In genomic region chr1:162548170-162548569, GRCh38 we compare ENCODE assay signal across 13 cellular contexts. TPM values are rescaled to one million over a fixed set of nuclear protein-coding genes. Genes with fewer than 3 reads are reported as not detected.
A peak's percentile ranks its signal among the peaks of the same experiment; 100 is the strongest.
DNase-seq lines count a peak whose midpoint lies in the region; ATAC-seq and TF ChIP-seq lines count a peak whose summit lies in the region.
"Had no signal": no experiment of that assay in that cellular context is flagged by ENCODE, and none has a peak within 500 bp of the region (broad histone marks: within the 10 kb centered on the region; RNA-seq: fewer than 3 reads in every experiment).

No MANE protein-coding gene starts in this region.

- DNase-seq in BJ (ENCODE audit: low read depth) = peak; percentile 84
- peak; percentile 57 for DNase-seq in fibroblast of villous mesenchyme (ENCODE audit: low read depth)
- no peak for DNase-seq in osteocyte (ENCODE audit: extremely low spot score, unreplicated experiment)
- no peak for DNase-seq in stimulated activated CD8-positive, alpha-beta memory T cell treated with anti-CD3 and anti-CD28 coated beads, Interleukin-4, amount 100 ng/mL, for 48 hours
- DNase-seq in occipital lobe (lab: John Stamatoyannopoulos, UW) = no peak
- DNase-seq: amniotic stem cell, lower lobe of right lung, MV-4-11, NCI-H510A, SW 1271 had no signal

- H3K27ac Mint-ChIP-seq in osteocyte (ENCODE audit: unreplicated experiment) = peak overlapping the region; percentile 58

- no peak overlapping the region for H3K4me3 Mint-ChIP-seq in osteocyte (ENCODE audit: unreplicated experiment)

- H3K36me3 ChIP-seq in BJ (ENCODE audit: control insufficient read depth, insufficient read depth, low read length) = no peaks in the 10 kb centered on the region
- H3K36me3 ChIP-seq: lower lobe of right lung had no signal

- no peaks in the 10 kb centered on the region for H3K27me3 ChIP-seq in BJ (ENCODE audit: control insufficient read depth, insufficient read depth, low read length)

- H3K27me3 Mint-ChIP-seq in osteocyte (ENCODE audit: unreplicated experiment) = no peaks in the 10 kb centered on the region

- no peaks in the 10 kb centered on the region for H3K36me3 Mint-ChIP-seq in osteocyte (ENCODE audit: unreplicated experiment)

- no peak for TF ChIP-seq CTCF in BJ (IDR thresholded peaks at IDR 0.05; ENCODE audit: insufficient read depth, low read depth, low read length)
- no peak for TF ChIP-seq CTCF in VCaP (conservative IDR thresholded peaks at IDR 0.05)
- TF ChIP-seq CTCF in fibroblast of villous mesenchyme (IDR thresholded peaks at IDR 0.05; ENCODE audit: insufficient read depth, low read depth, low read length) = no peak
- TF ChIP-seq CTCF in osteocyte (IDR thresholded peaks at IDR 0.05) = no peak

- H3K9me3 Mint-ChIP-seq in osteocyte (ENCODE audit: unreplicated experiment) = no peaks in the 10 kb centered on the region

- ATAC-seq in HG03469 (IDR thresholded peaks at IDR 0.05; ENCODE audit: unreplicated experiment) = no peak
- no peak for ATAC-seq in HG02798 (IDR thresholded peaks at IDR 0.05; ENCODE audit: poor library complexity, unreplicated experiment)

- H3K4me3 ChIP-seq in BJ (ENCODE audit: low read depth, low read length) (no peak overlapping the region), fibroblast of villous mesenchyme (ENCODE audit: low read depth, low read length) (no peak overlapping the region)
- H3K4me3 ChIP-seq: lower lobe of right lung had no signal

- H3K4me1 Mint-ChIP-seq in osteocyte (ENCODE audit: unreplicated experiment) = peaks cover 7% of the 10 kb centered on the region

- POLR2A ChIA-PET in BJ (lab: Charles Lee) = interaction anchor here (0.6 kb wide), 1 partner anchor 571 kb away, joined by 4 read pairs; no protein-coding TSS in a partner anchor

- CTCF ChIA-PET in BJ (lab: Yijun Ruan, JAX) = interaction anchor here (0.6 to 1.1 kb wide), 3 partner anchors 263 to 655 kb away, joined by 3 to 4 read pairs (median 4); partner anchors contain the start of gene RGS5

- peak overlapping the region; percentile 22; the same call in 1 of the 2 replicates for H3K27ac ChIP-seq in VCaP

RNA-seq across cellular contexts. Expression of gene UAP1, which starts 13.4 kb away (rescaled TPM):
- polyA plus RNA-seq in BJ (2011; rRNA removed) = 33.6 and 70.4 TPM in 2 replicates
- 25.2 and 29.1 TPM in 2 replicates for polyA minus RNA-seq in BJ (2011; rRNA and poly(A)+ RNA removed)
- total RNA-seq in fibroblast of villous mesenchyme (93.1 and 108 TPM in 2 replicates), osteocyte (30.7 and 31.6 TPM in 2 replicates), occipital lobe (45.7 TPM)

RNA-seq across cellular contexts. Expression of gene UHMK1, which starts 50.6 kb away (rescaled TPM):
- 16.9 and 37.5 TPM in 2 replicates for polyA plus RNA-seq in BJ (2011; rRNA removed)
- 33.4 and 34.1 TPM in 2 replicates for polyA minus RNA-seq in BJ (2011; rRNA and poly(A)+ RNA removed)
- 69.9 and 139 TPM in 2 replicates for total RNA-seq in fibroblast of villous mesenchyme
- total RNA-seq in osteocyte = 29.3 and 30.9 TPM in 2 replicates
- total RNA-seq in occipital lobe = 48.4 TPM

Comparison
In these comparisons a context has a peak if more than half of its experiments do, and no peak if none do; other contexts are left out.
1. DNase-seq: peak in BJ (single experiment) and fibroblast of villous mesenchyme (single experiment); none in osteocyte (single experiment), stimulated activated CD8-positive, alpha-beta memory T cell treated with anti-CD3 and anti-CD28 coated beads, Interleukin-4, amount 100 ng/mL, for 48 hours (single experiment) and occipital lobe (single experiment).